ENCODE assay signal across 19 cellular contexts in the genomic region with DNA sequence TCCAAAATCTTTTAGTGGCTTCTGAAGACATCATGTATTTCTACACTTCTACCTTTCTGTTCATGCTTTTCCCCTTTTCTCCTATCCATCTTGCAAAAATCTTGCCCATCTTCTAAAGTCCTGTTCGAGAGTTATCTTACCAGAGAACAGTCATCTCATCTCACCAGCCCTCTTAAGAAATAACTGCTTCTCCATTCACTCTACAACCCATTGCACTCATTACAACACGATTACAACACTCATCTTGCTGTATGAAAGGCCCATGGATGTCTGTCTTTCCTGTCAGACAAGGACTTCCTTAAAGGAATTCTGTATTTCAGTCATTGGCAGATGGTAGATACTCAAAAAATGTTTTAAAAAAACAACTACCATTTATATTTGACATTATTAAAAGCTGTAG. TPM values are rescaled to one million over a fixed set of nuclear protein-coding genes. Genes with fewer than 3 reads are reported as not detected.
DNase-seq lines count a peak whose midpoint lies in the region; TF ChIP-seq lines count a peak whose summit lies in the region.
"Had no signal": no experiment of that assay in that cellular context is flagged by ENCODE, and none has a peak within 500 bp of the region (broad histone marks: within the 10 kb centered on the region; RNA-seq: fewer than 3 reads in every experiment).

No MANE protein-coding gene starts in this region.

- no peaks in the 10 kb centered on the region for H3K9me3 ChIP-seq in smooth muscle cell (replicated peaks; ENCODE audit: low read depth)
- no peaks in the 10 kb centered on the region for H3K9me3 ChIP-seq in SJCRH30 (replicated peaks)
- no peaks in the 10 kb centered on the region for H3K9me3 ChIP-seq in H9 (ENCODE audit: control insufficient read depth, low read depth, low read length)

- H3F3A ChIP-seq in smooth muscle cell (ENCODE audit: low read depth), result peaks cover 5% of the 10 kb centered on the region

- H3K27me3 ChIP-seq in smooth muscle cell (ENCODE audit: low read depth), result no peaks in the 10 kb centered on the region
- H3K27me3 ChIP-seq in SJCRH30, result no peaks in the 10 kb centered on the region
- H3K27me3 ChIP-seq in H9 (ENCODE audit: insufficient read depth, low read length), result no peaks in the 10 kb centered on the region

- H2AFZ ChIP-seq in smooth muscle cell (ENCODE audit: low read depth), result no peak overlapping the region
- no peak overlapping the region for H2AFZ ChIP-seq in H9 (ENCODE audit: low read length)

- H3K4me3 ChIP-seq in smooth muscle cell, result no peak overlapping the region
- no peak overlapping the region for H3K4me3 ChIP-seq in SJCRH30

- WGBS in smooth muscle cell (ENCODE audit: low lambda C conversion rate), result 71% methylated on average over 2 of the region's 2 CpGs
- WGBS in H9 (ENCODE audit: extremely low coverage, insufficient read length, low lambda C conversion rate), result 100% methylated on average over 1 of the region's 2 CpGs

- H4K20me1 ChIP-seq in smooth muscle cell (ENCODE audit: low read depth), result no peaks in the 10 kb centered on the region
- no peaks in the 10 kb centered on the region for H4K20me1 ChIP-seq in H9 (ENCODE audit: control insufficient read depth, insufficient read depth, insufficient read length)

- H2BK15ac ChIP-seq in H9 (ENCODE audit: low read depth, low read length), result no peak overlapping the region

- H3K4me2 ChIP-seq in smooth muscle cell, result no peak overlapping the region
- no peak overlapping the region for H3K4me2 ChIP-seq in H9 (ENCODE audit: insufficient read depth, insufficient read length, low read length)

- H3K9ac ChIP-seq in smooth muscle cell (ENCODE audit: low read depth), result no peak overlapping the region
- H3K9ac ChIP-seq in H9 (ENCODE audit: extremely low read depth, insufficient read length, low read length), result no peak overlapping the region

- H3K4me3 Mint-ChIP-seq in activated CD4-positive, alpha-beta T cell treated with anti-CD3 and anti-CD28 coated beads, Interleukin-2, amount 10 ng/mL, durations not matched to agents 24 days and 14 days, result no peak overlapping the region
- H3K4me3 Mint-ChIP-seq in H9 (no peak overlapping the region), glutamatergic neuron (ENCODE audit: unreplicated experiment) (no peak overlapping the region)
- H3K4me3 Mint-ChIP-seq: activated naive CD4-positive, alpha-beta T cell treated with anti-CD3 and anti-CD28 coated beads, Interleukin-2, amount 50 U/mL, for 24 hours; CD4-positive, alpha-beta T cell; natural killer cell; type B pancreatic cell had no signal

- H3K36me3 ChIP-seq in smooth muscle cell (ENCODE audit: low read depth), result no peaks in the 10 kb centered on the region
- H3K36me3 ChIP-seq in SJCRH30, result no peaks in the 10 kb centered on the region

- H3K23me2 ChIP-seq in H9 (ENCODE audit: insufficient read length, low read depth, low read length, poor library complexity, severe bottlenecking), result no peaks in the 10 kb centered on the region

- H2BK20ac ChIP-seq in H9 (ENCODE audit: low read depth, low read length, poor library complexity, severe bottlenecking), result no peak overlapping the region

- no peaks in the 10 kb centered on the region for H3K27me3 Mint-ChIP-seq in activated CD4-positive, alpha-beta T cell treated with anti-CD3 and anti-CD28 coated beads, Interleukin-2, amount 10 ng/mL, durations not matched to agents 24 days and 14 days
- H3K27me3 Mint-ChIP-seq in H9 (ENCODE audit: low read depth) (no peaks in the 10 kb centered on the region), glutamatergic neuron (ENCODE audit: unreplicated experiment) (no peaks in the 10 kb centered on the region)
- H3K27me3 Mint-ChIP-seq: activated naive CD4-positive, alpha-beta T cell treated with anti-CD3 and anti-CD28 coated beads, Interleukin-2, amount 50 U/mL, for 24 hours; CD4-positive, alpha-beta T cell; progenitor cell of endocrine pancreas; type B pancreatic cell had no signal

- H3K23ac ChIP-seq in H9 (ENCODE audit: insufficient read length, low read depth, low read length), result no peak overlapping the region

- no peak overlapping the region for H4K91ac ChIP-seq in H9 (ENCODE audit: insufficient read length, low read depth, low read length)

- H3K9me3 Mint-ChIP-seq in activated CD4-positive, alpha-beta T cell treated with anti-CD3 and anti-CD28 coated beads, Interleukin-2, amount 10 ng/mL, durations not matched to agents 24 days and 14 days, result peaks cover 19% of the 10 kb centered on the region
- H3K9me3 Mint-ChIP-seq in H9 (peaks cover 0 to under 1% of the 10 kb centered on the region in 2 experiments; a peak in 1 of 5 replicates), glutamatergic neuron (ENCODE audit: unreplicated experiment) (no peaks in the 10 kb centered on the region)
- H3K9me3 Mint-ChIP-seq: activated naive CD4-positive, alpha-beta T cell treated with anti-CD3 and anti-CD28 coated beads, Interleukin-2, amount 50 U/mL, for 24 hours; CD4-positive, alpha-beta T cell; natural killer cell had no signal

- H2BK12ac ChIP-seq in H9 (ENCODE audit: insufficient read length, low read depth, low read length), result no peak overlapping the region

- peaks cover 11% of the 10 kb centered on the region for H3K36me3 Mint-ChIP-seq in activated CD4-positive, alpha-beta T cell treated with anti-CD3 and anti-CD28 coated beads, Interleukin-2, amount 10 ng/mL, durations not matched to agents 24 days and 14 days (ENCODE audit: low read depth)
- H3K36me3 Mint-ChIP-seq in H9 (ENCODE audit: insufficient read depth in 1 of 3, low read depth in 3 of 3) (peaks cover 0 to under 1% (median 0%) of the 10 kb centered on the region in 3 experiments; a peak in 1 of 7 replicates), glutamatergic neuron (ENCODE audit: unreplicated experiment) (no peaks in the 10 kb centered on the region)
- H3K36me3 Mint-ChIP-seq: natural killer cell had no signal

- DNase-seq in activated CD4-positive, alpha-beta T cell treated with anti-CD3 and anti-CD28 coated beads, Interleukin-2, amount 10 ng/mL, durations not matched to agents 24 days and 14 days, result peak; percentile 21
- DNase-seq in activated CD4-positive, alpha-beta T cell treated with anti-CD3 and anti-CD28 coated beads, Interleukin-2, amount 50 U/mL, for 48 hours, result no peak
- peak; percentile 48 for DNase-seq in SIG-M5 (lab: John Stamatoyannopoulos, UW)
- peak; percentile 59 for DNase-seq in fibroblast of gingiva (ENCODE audit: low read depth)
- DNase-seq in smooth muscle cell (lab: John Stamatoyannopoulos, UW; ENCODE audit: unreplicated experiment), result no peak
- DNase-seq in SJCRH30, result no peak
- no peak for DNase-seq in H9
- DNase-seq in glutamatergic neuron, result no peak
- DNase-seq: activated CD4-positive, alpha-beta T cell treated with anti-CD3 and anti-CD28 coated beads for 48 hours; activated T-cell treated with anti-CD3 and anti-CD28 coated beads for 4 hours; CD4-positive, alpha-beta T cell; natural killer cell; NCI-H146; NCI-H345; stimulated activated CD4-positive, alpha-beta T cell treated with anti-CD3 and anti-CD28 coated beads, Interleukin-12 subunit alpha, Interleukin-12 subunit beta, amount 100 ng/mL, for 4 hours; stimulated activated naive CD4-positive, alpha-beta T cell treated with Interleukin-2 at 50 U/mL for 16 hours had no signal

- H3K56ac ChIP-seq in H9 (ENCODE audit: insufficient read length, low read depth, low read length), result no peak overlapping the region

- H3K14ac ChIP-seq in H9 (ENCODE audit: insufficient read depth, low read length), result no peak overlapping the region

- peaks cover 54% of the 10 kb centered on the region for H3K4me1 Mint-ChIP-seq in activated CD4-positive, alpha-beta T cell treated with anti-CD3 and anti-CD28 coated beads, Interleukin-2, amount 10 ng/mL, durations not matched to agents 24 days and 14 days
- peaks cover 5 to 9% of the 10 kb centered on the region in 2 experiments for H3K4me1 Mint-ChIP-seq in H9
- peaks cover 5% of the 10 kb centered on the region for H3K4me1 Mint-ChIP-seq in glutamatergic neuron (ENCODE audit: low read depth, unreplicated experiment)

- H4K5ac ChIP-seq in H9 (ENCODE audit: insufficient read length, low read depth, low read length), result no peak overlapping the region

- no peak overlapping the region for H3K27ac Mint-ChIP-seq in activated CD4-positive, alpha-beta T cell treated with anti-CD3 and anti-CD28 coated beads, Interleukin-2, amount 10 ng/mL, durations not matched to agents 24 days and 14 days
- H3K27ac Mint-ChIP-seq in H9 (no peak overlapping the region), glutamatergic neuron (ENCODE audit: unreplicated experiment) (no peak overlapping the region)
- H3K27ac Mint-ChIP-seq: activated naive CD4-positive, alpha-beta T cell treated with anti-CD3 and anti-CD28 coated beads, Interleukin-2, amount 50 U/mL, for 24 hours; CD4-positive, alpha-beta T cell; type B pancreatic cell had no signal

- H2BK5ac ChIP-seq in H9 (ENCODE audit: insufficient read length, low read length), result no peak overlapping the region

- H3T11ph ChIP-seq in H9 (ENCODE audit: low read length), result no peak overlapping the region

- no peaks in the 10 kb centered on the region for H3K79me1 ChIP-seq in H9 (ENCODE audit: insufficient read depth, low read depth, low read length, poor library complexity, severe bottlenecking)

- intact Hi-C loops in activated CD4-positive, alpha-beta T cell treated with anti-CD3 and anti-CD28 coated beads, Interleukin-2, amount 10 ng/mL, durations not matched to agents 24 days and 14 days (cut with micrococcal nuclease), result no loop called here

- H3K4me1 ChIP-seq in smooth muscle cell (ENCODE audit: low read depth) (no peaks in the 10 kb centered on the region), SJCRH30 (no peaks in the 10 kb centered on the region), H9 (ENCODE audit: insufficient read depth, low read length) (no peaks in the 10 kb centered on the region)

- H3K18ac ChIP-seq in H9 (ENCODE audit: insufficient read length, low read depth, low read length), result no peak overlapping the region

- no peak for TF ChIP-seq CTCF in smooth muscle cell (IDR thresholded peaks at IDR 0.05; ENCODE audit: borderline replicate concordance, insufficient read depth, poor library complexity, severe bottlenecking)
- TF ChIP-seq CTCF in H9 (conservative IDR thresholded peaks at IDR 0.05), result no peak
- TF ChIP-seq CTCF in glutamatergic neuron (IDR thresholded peaks at IDR 0.05; ENCODE audit: partially characterized antibody, unreplicated experiment), result no peak

- H2AK5ac ChIP-seq in H9 (ENCODE audit: insufficient read length, low read length), result no peak overlapping the region

- H4K8ac ChIP-seq in H9 (replicated peaks; ENCODE audit: insufficient read length, low read depth, low read length), result no peak overlapping the region

- no peak overlapping the region for H2BK120ac ChIP-seq in H9 (ENCODE audit: low read depth, low read length, poor library complexity, severe bottlenecking)

- H3K79me2 ChIP-seq in smooth muscle cell (ENCODE audit: low read depth) (no peaks in the 10 kb centered on the region), H9 (ENCODE audit: insufficient read depth, low read length) (no peaks in the 10 kb centered on the region)

- H3K27ac ChIP-seq in smooth muscle cell (ENCODE audit: low read depth), result peak overlapping the region; percentile 5
- H3K27ac ChIP-seq in SJCRH30, result no peak overlapping the region
- H3K27ac ChIP-seq in H9 (ENCODE audit: insufficient read length, low read depth, low read length), result no peak overlapping the region

- no peak overlapping the region for H3K4ac ChIP-seq in H9 (ENCODE audit: low read depth, low read length)

RNA-seq across cellular contexts. Expression of a gene that starts 30.8 kb away (rescaled TPM):
- total RNA-seq in activated CD4-positive, alpha-beta T cell treated with anti-CD3 and anti-CD28 coated beads, Interleukin-2, amount 10 ng/mL, durations not matched to agents 24 days and 14 days, result 2.4 and 3.2 TPM in 2 replicates
- total RNA-seq in smooth muscle cell, result 3.4 TPM in 2 replicates
- polyA plus RNA-seq in smooth muscle cell, result 2.8 and 3.2 TPM in 2 replicates
- 1.5 and 2.2 TPM in 2 replicates for total RNA-seq in SJCRH30 (2014; rRNA removed; shearing (Covaris generic))
- total RNA-seq in H9 (2021), result 0.83 and 0.97 TPM in 2 replicates
- total RNA-seq in glutamatergic neuron (ENCODE audit: unreplicated experiment), result 3.5 TPM

Comparison
In these comparisons a context has a peak if more than half of its experiments do, and no peak if none do; other contexts are left out.
1. DNase-seq: peak in activated CD4-positive, alpha-beta T cell treated with anti-CD3 and anti-CD28 coated beads, Interleukin-2, amount 10 ng/mL, durations not matched to agents 24 days and 14 days (single experiment), SIG-M5 (single experiment) and fibroblast of gingiva (single experiment); none in activated CD4-positive, alpha-beta T cell treated with anti-CD3 and anti-CD28 coated beads, Interleukin-2, amount 50 U/mL, for 48 hours (0 of 2), smooth muscle cell (single experiment), SJCRH30 (0 of 2), H9 (single experiment) and glutamatergic neuron (single experiment).